In the genomic region with DNA sequence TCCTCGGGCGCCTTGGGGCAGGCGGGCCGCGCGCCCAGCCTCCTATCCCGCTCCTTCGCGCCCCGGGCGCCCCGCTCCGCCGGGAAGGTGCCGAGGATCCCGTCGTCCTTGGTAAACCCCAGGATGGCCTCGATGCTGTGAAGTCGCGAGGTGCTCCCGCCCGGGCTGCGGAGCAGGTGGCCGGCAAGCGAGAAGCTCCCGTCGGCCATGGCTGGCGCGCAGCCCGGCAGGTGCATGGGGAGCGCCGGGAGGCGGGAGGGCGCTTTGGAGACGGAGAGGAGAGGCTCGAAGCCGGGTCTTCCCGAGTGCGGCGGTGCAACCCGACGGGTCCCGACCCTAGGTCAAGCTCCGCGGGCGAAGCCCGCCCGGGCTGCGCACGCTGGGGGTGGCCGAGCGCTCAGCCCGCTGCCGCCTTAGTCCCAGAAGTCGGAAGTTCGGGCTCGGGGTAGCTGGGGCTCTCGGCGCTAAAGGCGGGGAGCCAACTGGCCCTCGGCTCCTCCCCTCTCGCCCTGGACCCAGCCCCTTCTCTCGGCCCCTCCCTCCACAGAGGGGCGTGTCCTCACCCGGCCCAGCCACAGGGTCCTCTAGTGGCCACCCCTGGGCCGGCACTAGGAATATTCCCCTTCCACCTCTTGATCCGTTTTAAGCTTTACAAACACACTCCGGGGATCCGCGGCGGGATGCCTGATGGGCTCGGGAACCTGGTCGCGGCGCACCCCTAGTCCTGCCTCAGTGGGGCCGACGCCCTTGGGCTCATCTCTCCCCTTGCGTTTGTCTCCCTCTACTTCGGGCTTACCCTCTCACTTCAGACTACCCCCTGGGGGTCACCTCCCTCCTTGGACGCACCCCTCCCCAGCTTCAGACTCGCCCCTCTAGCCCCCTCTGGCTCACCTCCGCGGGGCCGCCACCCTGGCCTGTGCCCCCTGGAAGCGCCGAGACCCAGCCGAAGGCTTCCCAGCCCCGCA, we compare ENCODE assay signal across 8 cellular contexts. TPM values are rescaled to one million over a fixed set of nuclear protein-coding genes. Genes with fewer than 3 reads are reported as not detected.
DNase-seq lines count a peak whose midpoint lies in the region; ATAC-seq and TF ChIP-seq lines count a peak whose summit lies in the region.

A gene (minus strand): TSS at position 484 of the 965 bp plus-strand sequence. CDS start 248 bp downstream, at position 236.

- H3K4me1 ChIP-seq in cardiac muscle cell (ENCODE audit: low read depth) (no peaks in the 10 kb centered on the region), gastrocnemius medialis (peaks cover 0 to 6% of the 10 kb centered on the region in 2 donors)

- peaks cover 16 to 28% (median 21%) of the 10 kb centered on the region in 3 donors for H3K4me1 Mint-ChIP-seq in T-cell

- intact Hi-C loops in Right ventricle myocardium superior (cut with DNase I) (no loop called here), cardiac septum (cut with DNase I) (no loop called here), gastrocnemius medialis (cut with DNase I; ENCODE audit: low total_unique reads) (no loop called here)

- no peaks in the 10 kb centered on the region for H3K9me3 Mint-ChIP-seq in T-cell

- peak; percentile 31 for ATAC-seq in Right ventricle myocardium superior (ENCODE audit: poor library complexity)
- ATAC-seq in T-cell (replicated peaks in 1 of 4): no peak
- ATAC-seq in gastrocnemius medialis: no peak
- ATAC-seq in GM21619 (IDR thresholded peaks at IDR 0.05; ENCODE audit: unreplicated experiment): no peak
- ATAC-seq in HG03439 (IDR thresholded peaks at IDR 0.05; ENCODE audit: unreplicated experiment): no peak
- ATAC-seq in HG03442 (IDR thresholded peaks at IDR 0.05; ENCODE audit: unreplicated experiment): no peak

- H3K27me3 ChIP-seq in cardiac muscle cell (peaks cover 100% of the 10 kb centered on the region), gastrocnemius medialis (peaks cover 80 to 92% (median 87%) of the 10 kb centered on the region in 3 donors)

- no peak for DNase-seq in Right ventricle myocardium superior
- no peak for DNase-seq in cardiac septum (ENCODE audit: low spot score)
- DNase-seq in T-cell: no peak
- peak; percentile 22 to 71 for DNase-seq in cardiac muscle cell (ENCODE audit: low read depth in 1 of 2, low spot score in 1 of 2)
- no peak for DNase-seq in gastrocnemius medialis

- peak; percentile 23 for TF ChIP-seq CTCF in cardiac muscle cell (IDR thresholded peaks at IDR 0.05; ENCODE audit: low read depth, low read length)
- TF ChIP-seq CTCF in gastrocnemius medialis (IDR thresholded peaks at IDR 0.05 in 4 of 5, conservative IDR thresholded peaks at IDR 0.05 in 1 of 5): no peak

- in situ Hi-C loops in gastrocnemius medialis (cut with MboI; ENCODE audit: low sequenced_read_pairs in 4 of 4): no loop called here

- H3K36me3 ChIP-seq in cardiac muscle cell (no peaks in the 10 kb centered on the region), gastrocnemius medialis (no peaks in the 10 kb centered on the region)

- H3K27ac ChIP-seq in cardiac muscle cell: no peak within 1 kb of the TSS
- no peak within 1 kb of the TSS for H3K27ac ChIP-seq in gastrocnemius medialis

- H3K9me3 ChIP-seq in cardiac muscle cell (ENCODE audit: low read depth): no peaks in the 10 kb centered on the region
- H3K9me3 ChIP-seq in gastrocnemius medialis: no peaks in the 10 kb centered on the region

- H3K4me3 ChIP-seq in cardiac muscle cell (peak within 1 kb of the TSS; percentile 6), gastrocnemius medialis (peak within 1 kb of the TSS; percentile 17 to 27 (median 24))

- H3K27ac Mint-ChIP-seq in T-cell: no peak within 1 kb of the TSS

- no peaks in the 10 kb centered on the region for H3K36me3 Mint-ChIP-seq in T-cell

- H3K27me3 Mint-ChIP-seq in T-cell: peaks cover 70 to 81% of the 10 kb centered on the region in 2 donors

- CTCF ChIA-PET in T-cell (lab: Charles Lee): no interaction called here

- H3K4me3 Mint-ChIP-seq in T-cell: peak within 1 kb of the TSS; percentile 9 to 73 (median 39)

- TF ChIP-seq POLR2A in gastrocnemius medialis (IDR thresholded peaks at IDR 0.05): no peak

- POLR2A ChIA-PET in T-cell (lab: Charles Lee): no interaction called here

RNA-seq across cellular contexts. Expression of the gene that starts here (rescaled TPM):
- total RNA-seq in Right ventricle myocardium superior: not detected
- not detected for total RNA-seq in cardiac septum
- total RNA-seq in T-cell: not detected
- total RNA-seq in cardiac muscle cell: 0.06 TPM in 1 of 2 replicates, not detected in the other
- polyA plus RNA-seq in cardiac muscle cell: 0.12 and 0.21 TPM in 2 replicates
- not detected for total RNA-seq in gastrocnemius medialis

Comparison
In these comparisons a context has a peak if more than half of its experiments do, and no peak if none do; other contexts are left out.
1. Peak in ATAC-seq in Right ventricle myocardium superior; RNA of the gene not detected or under 1 TPM.
2. Peak in DNase-seq and H3K4me3 ChIP-seq in cardiac muscle cell; RNA of the gene not detected or under 1 TPM.